Comparison of ENCODE assay signal across 8 cellular contexts in genomic region chr9:89483592-89484474, GRCh38. TPM values are rescaled to one million over a fixed set of nuclear protein-coding genes. Genes with fewer than 3 reads are reported as not detected.
A peak's percentile ranks its signal among the peaks of the same experiment; 100 is the strongest.
DNase-seq lines count a peak whose midpoint lies in the region; ATAC-seq and TF ChIP-seq lines count a peak whose summit lies in the region.

No MANE protein-coding gene starts in this region.

- no peak for DNase-seq in GM12864 (ENCODE audit: low read depth)
- DNase-seq in GM23338 (ENCODE audit: low spot score) = no peak
- peak; percentile 75 to 76 for DNase-seq in stimulated activated CD4-positive, alpha-beta T cell treated with anti-CD3 and anti-CD28 coated beads, Interleukin-2, amount 100 ng/mL, for 24 hours
- DNase-seq in progenitor cell of endocrine pancreas (ENCODE audit: low spot score, unreplicated experiment) = no peak
- no peak for DNase-seq in NCI-H2171 (lab: John Stamatoyannopoulos, UW)
- DNase-seq in uterus = no peak

- H3K27me3 ChIP-seq in GM23338 (ENCODE audit: insufficient read depth) (no peaks in the 10 kb centered on the region), uterus (no peaks in the 10 kb centered on the region)

- peaks cover 47% of the 10 kb centered on the region for H3K4me1 Mint-ChIP-seq in GM23338
- H3K4me1 Mint-ChIP-seq in brain = peaks cover 38% of the 10 kb centered on the region
- H3K4me1 Mint-ChIP-seq in progenitor cell of endocrine pancreas (ENCODE audit: low read depth) = peaks cover 6% of the 10 kb centered on the region

- ATAC-seq in GM23338 = peak; percentile 35; the same call in 1 of the 3 replicates

- peak; percentile 55 for TF ChIP-seq POLR2A in Raji (IDR thresholded peaks at IDR 0.05; ENCODE audit: insufficient read depth, low read depth, low read length)
- TF ChIP-seq POLR2A in uterus (IDR thresholded peaks at IDR 0.05) = no peak

- H3K27ac Mint-ChIP-seq in GM23338 (peak overlapping the region; percentile 58), brain (peak overlapping the region in 4 of 5 experiments; percentile 79 to 95 (median 90)), progenitor cell of endocrine pancreas (no peak overlapping the region)

- H3K9me3 Mint-ChIP-seq in GM23338 (0 out of 3 replicates have a peak, but pooled peaks cover 6% of the 10 kb centered on the region), brain (peaks cover 6 to 26% (median 12%) of the 10 kb centered on the region in 5 experiments), progenitor cell of endocrine pancreas (ENCODE audit: low read depth) (peaks cover 5% of the 10 kb centered on the region)

- no peak overlapping the region for H3K4me2 ChIP-seq in GM23338

- H3K27ac ChIP-seq in GM23338 (ENCODE audit: low read depth) = peak overlapping the region; percentile 74; the same call in 1 of the 2 replicates
- H3K27ac ChIP-seq in uterus = no peak overlapping the region

- H3K4me3 Mint-ChIP-seq in GM23338 (no peak overlapping the region), brain (no peak overlapping the region), progenitor cell of endocrine pancreas (ENCODE audit: low read depth) (no peak overlapping the region)

- TF ChIP-seq CTCF in GM12864 (IDR thresholded peaks at IDR 0.05; ENCODE audit: low read depth, low read length, missing control alignments) (no peak), GM23338 (conservative IDR thresholded peaks at IDR 0.05; ENCODE audit: low read depth in 2 of 2) (no peak), brain (conservative IDR thresholded peaks at IDR 0.05) (no peak), progenitor cell of endocrine pancreas (IDR thresholded peaks at IDR 0.05; ENCODE audit: unreplicated experiment) (no peak), uterus (IDR thresholded peaks at IDR 0.05) (no peak)

- H3K27me3 Mint-ChIP-seq in GM23338 (ENCODE audit: insufficient read depth, low read depth, poor library complexity) = peaks cover 8% of the 10 kb centered on the region
- peaks cover 3% of the 10 kb centered on the region for H3K27me3 Mint-ChIP-seq in brain
- no peaks in the 10 kb centered on the region for H3K27me3 Mint-ChIP-seq in progenitor cell of endocrine pancreas

- H3K36me3 ChIP-seq in GM23338 (ENCODE audit: insufficient read depth) (no peaks in the 10 kb centered on the region), uterus (no peaks in the 10 kb centered on the region)

- H3K4me1 ChIP-seq in GM23338 (ENCODE audit: insufficient read depth) (peaks cover 27% of the 10 kb centered on the region), uterus (no peaks in the 10 kb centered on the region)

- no peak overlapping the region for H2AFZ ChIP-seq in GM23338

- H3K4me3 ChIP-seq in GM12864 (ENCODE audit: low read depth, low read length) (peak overlapping the region; percentile 52), GM23338 (no peak overlapping the region), uterus (no peak overlapping the region)

- H3K9me3 ChIP-seq in uterus = peaks cover 0 to 4% of the 10 kb centered on the region in 2 donors

- no peaks in the 10 kb centered on the region for H3F3A ChIP-seq in GM23338 (replicated peaks; ENCODE audit: low read depth)

- peaks cover 88% of the 10 kb centered on the region for H3K79me2 ChIP-seq in GM23338 (replicated peaks; ENCODE audit: insufficient read depth)

- no peaks in the 10 kb centered on the region for H3K9me2 ChIP-seq in GM23338 (ENCODE audit: insufficient read depth)

- H4K20me1 ChIP-seq in GM23338 (replicated peaks; ENCODE audit: insufficient read depth) = peaks cover 15% of the 10 kb centered on the region

- intact Hi-C loops in uterus (cut with DNase I; ENCODE audit: low total_unique reads) = no loop called here

- H3K36me3 Mint-ChIP-seq in GM23338 (ENCODE audit: low read depth) = peaks cover 15% of the 10 kb centered on the region
- H3K36me3 Mint-ChIP-seq in brain = peaks cover 33% of the 10 kb centered on the region
- H3K36me3 Mint-ChIP-seq in progenitor cell of endocrine pancreas (ENCODE audit: insufficient read depth) = peaks cover 7% of the 10 kb centered on the region

TF ChIP-seq in GM23338, 12 proteins besides CTCF, POLR2A, EP300 and RAD21 (continues in another document):
- TF ChIP-seq STAT1 (IDR thresholded peaks at IDR 0.05; ENCODE audit: unreplicated experiment) (no peak), NANOG (IDR thresholded peaks at IDR 0.05; ENCODE audit: borderline replicate concordance) (no peak), POLR2AphosphoS5 (IDR thresholded peaks at IDR 0.05; ENCODE audit: low read depth) (no peak), EZH2 (IDR thresholded peaks at IDR 0.05; ENCODE audit: low read depth, unreplicated experiment) (no peak), ZNF462 (CRISPR knock-in tag; IDR thresholded peaks at IDR 0.05) (no peak), JUNB (IDR thresholded peaks at IDR 0.05; ENCODE audit: unreplicated experiment) (no peak), EZH2phosphoT487 (IDR thresholded peaks at IDR 0.05; ENCODE audit: unreplicated experiment) (no peak), ZNF114 (CRISPR knock-in tag; IDR thresholded peaks at IDR 0.05) (no peak)

RNA-seq across cellular contexts. Expression of gene SEMA4D, which starts 14.1 kb away (rescaled TPM):
- 48.0 and 63.0 TPM in 2 replicates for total RNA-seq in GM23338 (2014; rRNA removed; shearing (Covaris generic))
- polyA plus RNA-seq in GM23338 (2016; fragmentation: Nextera tagmentation; extraction: Ambion mirVana) (17.1 and 19.3 TPM in 2 replicates), brain (ENCODE audit: insufficient read depth, low read depth, low replicate concordance) (91.5 TPM)
- total RNA-seq in progenitor cell of endocrine pancreas (63.1 and 65.3 TPM in 2 replicates), uterus (10 to 100 TPM in 2 of 4 donors, 1 to 10 TPM in 2; 1.5 to 27.8 (median 11.6) TPM)

Comparison
In these comparisons a context has a peak if more than half of its experiments do, and no peak if none do; other contexts are left out.
1. DNase-seq: peak in stimulated activated CD4-positive, alpha-beta T cell treated with anti-CD3 and anti-CD28 coated beads, Interleukin-2, amount 100 ng/mL, for 24 hours (2 of 2); none in GM12864 (single experiment), GM23338 (single experiment), progenitor cell of endocrine pancreas (single experiment), NCI-H2171 (single experiment) and uterus (0 of 2).